10 cellular contexts compared by ENCODE assay signal in genomic region chr12:42587564-42588307, GRCh38. TPM values are rescaled to one million over a fixed set of nuclear protein-coding genes. Genes with fewer than 3 reads are reported as not detected.
DNase-seq lines count a peak whose midpoint lies in the region; FAIRE-seq and TF ChIP-seq lines count a peak whose summit lies in the region.
"Had no signal": no experiment of that assay in that cellular context is flagged by ENCODE, and none has a peak within 500 bp of the region (broad histone marks: within the 10 kb centered on the region; RNA-seq: fewer than 3 reads in every experiment).

No MANE protein-coding gene starts in this region.

- BruUV-seq in PC-9 (replicated peaks; lab: Mats Ljungman, UMichigan): TSS peak; percentile 23

- H3K4me1 ChIP-seq in PC-9 (replicated peaks; ENCODE audit: insufficient read depth): peaks cover 13% of the 10 kb centered on the region; the same call in 1 of the 2 replicates

- no peak overlapping the region for H3K27ac ChIP-seq in PC-9

- H3K4me2 ChIP-seq in PC-9: peak overlapping the region; percentile 89

- CTCF ChIA-PET in PC-9 (lab: Charles Lee): no interaction called here

- no peak for FAIRE-seq in HTR-8/SVneo (lab: Jason Lieb, UNC)

- H3F3A ChIP-seq in PC-9 (ENCODE audit: insufficient read depth, low read depth): no peaks in the 10 kb centered on the region

- TF ChIP-seq CTCF in PC-9 (conservative IDR thresholded peaks at IDR 0.05): no peak
- TF ChIP-seq CTCF in fibroblast of pulmonary artery (IDR thresholded peaks at IDR 0.05; ENCODE audit: low read length, missing control alignments): no peak

- no peaks in the 10 kb centered on the region for H3K36me3 ChIP-seq in PC-9 (ENCODE audit: low read depth)
- H3K36me3 ChIP-seq: adrenal gland had no signal

- H4K20me1 ChIP-seq in PC-9 (ENCODE audit: insufficient read depth): no peaks in the 10 kb centered on the region

- peak overlapping the region; percentile 89; the same call in 1 of the 2 replicates for H3K4me3 ChIP-seq in PC-9
- H3K4me3 ChIP-seq in fibroblast of pulmonary artery (replicated peaks; ENCODE audit: low read depth, low read length): peak overlapping the region; percentile 76

- intact Hi-C loops in PC-9 (cut with micrococcal nuclease; ENCODE audit: unreplicated experiment): no loop called here

- H3K79me2 ChIP-seq in PC-9 (ENCODE audit: low read depth): no peaks in the 10 kb centered on the region

- in situ Hi-C loops in G401 (cut with HindIII; ENCODE audit: low sequenced_read_pairs): no loop called here

- no peaks in the 10 kb centered on the region for H3K9me2 ChIP-seq in PC-9 (ENCODE audit: insufficient read depth)

- peak; percentile 76 for DNase-seq in G401 (ENCODE audit: low spot score)
- DNase-seq in PC-9: no peak
- DNase-seq in fibroblast of pulmonary artery (ENCODE audit: low read depth): no peak
- peak; percentile 1 for DNase-seq in putamen (ENCODE audit: low spot score)
- no peak for DNase-seq in middle frontal gyrus (ENCODE audit: extremely low spot score, low spot score)
- no peak for DNase-seq in activated CD8-positive, alpha-beta memory T cell treated with anti-CD3 and anti-CD28 coated beads for 24 hours
- DNase-seq in activated gamma-delta T cell (lab: John Stamatoyannopoulos, UW): no peak
- DNase-seq in HTR-8/SVneo (ENCODE audit: insufficient read length, low spot score): no peak
- DNase-seq: adrenal gland, H7 had no signal

- POLR2A ChIA-PET in PC-9 (lab: Charles Lee; ENCODE audit: unreplicated experiment): no interaction called here

- no peak overlapping the region for H2AFZ ChIP-seq in PC-9

- no peaks in the 10 kb centered on the region for H3K27me3 ChIP-seq in PC-9 (ENCODE audit: insufficient read depth, low read depth)

- H3K9me3 ChIP-seq in PC-9 (ENCODE audit: insufficient read depth, low read depth): no peaks in the 10 kb centered on the region
- H3K9me3 ChIP-seq: adrenal gland had no signal

RNA-seq across cellular contexts. Expression of gene PRICKLE1, which starts 1.8 kb away (rescaled TPM):
- total RNA-seq in G401 (2014; rRNA removed; shearing (Covaris generic)): 7.4 and 17.9 TPM in 2 replicates
- 6.7 and 7.0 TPM in 2 replicates for total RNA-seq in PC-9 (2021)

Comparison
In these comparisons a context has a peak if more than half of its experiments do, and no peak if none do; other contexts are left out.
1. DNase-seq: peak in G401 (single experiment) and putamen (single experiment); none in PC-9 (0 of 2), fibroblast of pulmonary artery (single experiment), middle frontal gyrus (single experiment), activated CD8-positive, alpha-beta memory T cell treated with anti-CD3 and anti-CD28 coated beads for 24 hours (single experiment), activated gamma-delta T cell (single experiment) and HTR-8/SVneo (single experiment).